In genomic region chr17:31467502-31468256, GRCh38 we compare ENCODE assay signal across 1 cellular context.
A peak's percentile ranks its signal among the peaks of the same experiment; 100 is the strongest.
TF ChIP-seq lines count a peak whose summit lies in the region.

No MANE protein-coding gene starts in this region.

TF ChIP-seq in HepG2, 621 proteins besides CTCF, POLR2A, EP300 and RAD21 (continued from another document):
- TF ChIP-seq ARID5B (CRISPR knock-in tag; IDR thresholded peaks at IDR 0.05) (peak; percentile 78), JUND (CRISPR knock-in tag; IDR thresholded peaks at IDR 0.05) (peak; percentile 62), ZNF274 (CRISPR knock-in tag; IDR thresholded peaks at IDR 0.05) (peak; percentile 72), KAT8 (CRISPR knock-in tag; IDR thresholded peaks at IDR 0.05) (peak; percentile 43; the same call in 1 of the 2 replicates), IKZF5 (CRISPR knock-in tag; IDR thresholded peaks at IDR 0.05) (0 out of 2 replicates have a peak, but pooled peaks have one; percentile 41), RXRA (CRISPR knock-in tag; IDR thresholded peaks at IDR 0.05) (peak; percentile 98), LCORL (IDR thresholded peaks at IDR 0.05) (no peak), LCORL (CRISPR knock-in tag; IDR thresholded peaks at IDR 0.05) (peak; percentile 97), ZNF574 (CRISPR knock-in tag; IDR thresholded peaks at IDR 0.05) (peak; percentile 44; the same call in 1 of the 2 replicates), ZNF883 (CRISPR knock-in tag; IDR thresholded peaks at IDR 0.05; ENCODE audit: not compliant biosample characterization) (peak; percentile 32), ZBTB39 (CRISPR knock-in tag; IDR thresholded peaks at IDR 0.05) (peak; percentile 55; the same call in 1 of the 2 replicates), SOX6 (IDR thresholded peaks at IDR 0.05) (no peak), SOX6 (CRISPR knock-in tag; IDR thresholded peaks at IDR 0.05) (peak; percentile 98), MLXIP (CRISPR knock-in tag; IDR thresholded peaks at IDR 0.05; ENCODE audit: borderline replicate concordance) (no peak), RCOR2 (CRISPR knock-in tag; IDR thresholded peaks at IDR 0.05) (peak; percentile 66; the same call in 1 of the 2 replicates), FOXO4 (CRISPR knock-in tag; conservative IDR thresholded peaks at IDR 0.05) (0 out of 2 replicates have a peak, but pooled peaks have one; percentile 43), ZNF850 (CRISPR knock-in tag; conservative IDR thresholded peaks at IDR 0.05) (no peak), ZNF746 (CRISPR knock-in tag; IDR thresholded peaks at IDR 0.05) (0 out of 2 replicates have a peak, but pooled peaks have one; percentile 46), ZMYM4 (CRISPR knock-in tag; IDR thresholded peaks at IDR 0.05) (peak; percentile 72)
TF ChIP-seq in HepG2: peak in this region for 147.
